ENCODE assay signal across 8 cellular contexts in the genomic region with DNA sequence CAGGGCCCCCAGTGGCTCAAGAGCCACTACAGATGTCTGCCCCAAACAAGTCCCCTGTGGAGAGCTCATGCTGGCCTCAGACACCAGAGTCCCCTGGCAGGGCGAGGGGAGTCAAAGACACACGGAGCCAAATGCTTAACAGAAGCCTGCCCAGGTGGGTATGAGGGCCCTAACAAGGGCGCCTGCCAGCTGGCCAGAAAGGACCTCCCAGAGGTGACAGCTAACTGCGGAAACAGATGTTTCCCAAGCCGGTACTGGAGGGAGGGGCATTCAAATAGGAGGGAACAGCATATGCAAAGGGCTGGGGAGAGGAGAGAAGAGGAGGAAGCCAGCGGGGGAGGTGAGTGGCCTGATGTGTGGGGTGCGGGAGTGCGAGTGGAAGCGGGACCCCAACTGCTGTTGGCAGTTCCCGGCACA. TPM values are rescaled to one million over a fixed set of nuclear protein-coding genes. Genes with fewer than 3 reads are reported as not detected.
DNase-seq lines count a peak whose midpoint lies in the region; ATAC-seq and TF ChIP-seq lines count a peak whose summit lies in the region.

No MANE protein-coding gene starts in this region.

- H3K9me3 ChIP-seq in GM23248 (ENCODE audit: low read depth) (no peaks in the 10 kb centered on the region), osteoblast (ENCODE audit: low read depth, low read length) (no peaks in the 10 kb centered on the region)

- no peak overlapping the region for H2AFZ ChIP-seq in GM23248
- H2AFZ ChIP-seq in osteoblast (ENCODE audit: low read length) = no peak overlapping the region

- DNase-seq in Calu3 = peak; percentile 46
- peak; percentile 16 for DNase-seq in GM23248
- peak; percentile 76 for DNase-seq in NOMO-1 treated with DMSO at 0.1 percent for 48 hours (lab: John Stamatoyannopoulos, UW; ENCODE audit: unreplicated experiment)
- DNase-seq in cardiac fibroblast (ENCODE audit: low read depth in 2 of 2) = peak; percentile 32 to 35
- peak; percentile 83 for DNase-seq in osteoblast (ENCODE audit: insufficient read length, low spot score, missing footprints)
- no peak for DNase-seq in DMS153 treated with DMSO at 0.1 percent for 48 hours (lab: John Stamatoyannopoulos, UW; ENCODE audit: unreplicated experiment)

- ATAC-seq in GM18519 (IDR thresholded peaks at IDR 0.05; ENCODE audit: low FRiP score, unreplicated experiment) (no peak), GM21367 (IDR thresholded peaks at IDR 0.05; ENCODE audit: unreplicated experiment) (no peak)

- peak overlapping the region; percentile 79; the same call in 1 of the 2 replicates for H3K9ac ChIP-seq in GM23248

- H3K4me2 ChIP-seq in GM23248 (ENCODE audit: unreplicated experiment) (peak overlapping the region; percentile 65), osteoblast (ENCODE audit: insufficient read depth, low read length) (peak overlapping the region; percentile 95)

- no peaks in the 10 kb centered on the region for H3K9me2 ChIP-seq in GM23248 (ENCODE audit: insufficient read depth)

- CTCF ChIA-PET in Calu3 (lab: Charles Lee) = interaction anchor here (0.9 to 2.8 kb wide), 9 partner anchors 10 to 144 kb away, joined by 3 to 19 read pairs (median 9); a partner anchor contains a TSS

- in situ Hi-C loops in GM23248 (cut with MboI) = no loop called here

- H3K79me2 ChIP-seq in GM23248 (ENCODE audit: insufficient read depth) = peaks cover 36% of the 10 kb centered on the region
- H3K79me2 ChIP-seq in osteoblast (ENCODE audit: insufficient read depth, low read length) = peaks cover 29% of the 10 kb centered on the region

- H3K9me3 Mint-ChIP-seq in Calu3 (ENCODE audit: low read depth, unreplicated experiment) = no peaks in the 10 kb centered on the region

- no peaks in the 10 kb centered on the region; the same call in 1 of the 2 replicates for H3K36me3 ChIP-seq in GM23248 (ENCODE audit: low read depth)
- H3K36me3 ChIP-seq in osteoblast (ENCODE audit: insufficient read depth, low read length) = peaks cover 26% of the 10 kb centered on the region

- H3K27ac ChIP-seq in GM23248 (no peak overlapping the region), osteoblast (ENCODE audit: low read depth, low read length) (no peak overlapping the region)

- peak overlapping the region; percentile 71 for H3K4me3 Mint-ChIP-seq in Calu3 (ENCODE audit: low read depth, unreplicated experiment)

- H3K4me1 Mint-ChIP-seq in Calu3 (ENCODE audit: low read depth, unreplicated experiment) = peaks cover 45% of the 10 kb centered on the region

- 54 to 65% methylated on average over 7 to 10 of the region's 10 CpGs for WGBS in GM23248 (ENCODE audit: low coverage in 1 of 2, low lambda C conversion rate in 2 of 2, missing lambda C conversion rate in 2 of 2), 2 experiments

- peaks cover 1% of the 10 kb centered on the region for H3F3A ChIP-seq in GM23248 (ENCODE audit: insufficient read depth)

- intact Hi-C loops in Calu3 (cut with micrococcal nuclease; ENCODE audit: unreplicated experiment) = loop anchor here (5.0 kb wide), 1 partner anchor 142 kb away; no protein-coding TSS in a partner anchor

- TF ChIP-seq CTCF in Calu3 (IDR thresholded peaks at IDR 0.05; ENCODE audit: unreplicated experiment) = no peak
- no peak for TF ChIP-seq CTCF in cardiac fibroblast (IDR thresholded peaks at IDR 0.05; ENCODE audit: low read depth, low read length)
- TF ChIP-seq CTCF in osteoblast (IDR thresholded peaks at IDR 0.05; ENCODE audit: extremely low read depth, low read depth, low read length) = no peak

- no peaks in the 10 kb centered on the region for H3K27me3 Mint-ChIP-seq in Calu3 (ENCODE audit: unreplicated experiment)

- no peaks in the 10 kb centered on the region for H4K20me1 ChIP-seq in GM23248 (ENCODE audit: insufficient read depth)
- peaks cover 22% of the 10 kb centered on the region for H4K20me1 ChIP-seq in osteoblast (ENCODE audit: insufficient read depth, low read length)

- H3K4me3 ChIP-seq in GM23248 = peak overlapping the region; percentile 79
- H3K4me3 ChIP-seq in cardiac fibroblast (replicated peaks in 1 of 2; ENCODE audit: low read depth in 2 of 2, low read length in 2 of 2) = peak overlapping the region; percentile 57 to 68
- H3K4me3 ChIP-seq in osteoblast (ENCODE audit: insufficient read depth, low read length) = peak overlapping the region; percentile 80

- no peaks in the 10 kb centered on the region for H3K27me3 ChIP-seq in GM23248 (replicated peaks; ENCODE audit: insufficient read depth)
- no peaks in the 10 kb centered on the region for H3K27me3 ChIP-seq in osteoblast (ENCODE audit: insufficient read depth, low read length)

- H3K27ac Mint-ChIP-seq in Calu3 (ENCODE audit: unreplicated experiment) = peak overlapping the region; percentile 14

- H3K4me1 ChIP-seq in GM23248 (ENCODE audit: insufficient read depth) = peaks cover 3% of the 10 kb centered on the region; the same call in 1 of the 2 replicates
- H3K4me1 ChIP-seq in osteoblast (ENCODE audit: insufficient read depth, low read length) = peaks cover 29% of the 10 kb centered on the region

- peaks cover 66% of the 10 kb centered on the region for H3K36me3 Mint-ChIP-seq in Calu3 (ENCODE audit: insufficient read depth, unreplicated experiment)

- BruUV-seq in Calu3 (replicated peaks; lab: Mats Ljungman, UMichigan) = no TSS peak

RNA-seq across cellular contexts. Expression of a gene that starts 0.9 kb away (rescaled TPM):
- 24.3 and 36.3 TPM in 2 replicates for total RNA-seq in Calu3 (2022)
- 7.8 and 23.0 TPM in 2 replicates for total RNA-seq in GM23248 (2014; rRNA removed; shearing (Covaris generic))
- 6.1 and 6.5 TPM in 2 replicates for polyA plus RNA-seq in GM23248 (2016; fragmentation: Nextera tagmentation; extraction: Ambion mirVana)
- total RNA-seq in osteoblast = 2.7 and 3.3 TPM in 2 replicates

RNA-seq across cellular contexts. Expression of a gene that starts 7.2 kb away (rescaled TPM):
- 215 and 217 TPM in 2 replicates for total RNA-seq in Calu3 (2022)
- total RNA-seq in GM23248 (2014; rRNA removed; shearing (Covaris generic)) = 184 and 212 TPM in 2 replicates
- 253 and 255 TPM in 2 replicates for polyA plus RNA-seq in GM23248 (2016; fragmentation: Nextera tagmentation; extraction: Ambion mirVana)
- total RNA-seq in osteoblast = 69.5 and 82.2 TPM in 2 replicates

RNA-seq across cellular contexts. Expression of a gene that starts 7.2 kb away (rescaled TPM):
- total RNA-seq in Calu3 (2022) (34.0 and 41.1 TPM in 2 replicates), osteoblast (21.5 and 22.8 TPM in 2 replicates)
- 31.5 and 35.9 TPM in 2 replicates for total RNA-seq in GM23248 (2014; rRNA removed; shearing (Covaris generic))
- 26.6 and 28.9 TPM in 2 replicates for polyA plus RNA-seq in GM23248 (2016; fragmentation: Nextera tagmentation; extraction: Ambion mirVana)

RNA-seq across cellular contexts. Expression of a gene that starts 40.7 kb away (rescaled TPM):
- total RNA-seq in Calu3 (2022) = 278 and 305 TPM in 2 replicates
- total RNA-seq in GM23248 (2014; rRNA removed; shearing (Covaris generic)) = 313 and 389 TPM in 2 replicates
- polyA plus RNA-seq in GM23248 (2016; fragmentation: Nextera tagmentation; extraction: Ambion mirVana) = 303 and 313 TPM in 2 replicates
- 295 and 356 TPM in 2 replicates for total RNA-seq in osteoblast

RNA-seq across cellular contexts. Expression of a gene that starts 47.0 kb away (rescaled TPM):
- total RNA-seq in Calu3 (2022) (12.9 and 13.0 TPM in 2 replicates), osteoblast (7.4 and 9.4 TPM in 2 replicates)
- total RNA-seq in GM23248 (2014; rRNA removed; shearing (Covaris generic)) = 4.3 and 6.4 TPM in 2 replicates
- 2.2 and 2.5 TPM in 2 replicates for polyA plus RNA-seq in GM23248 (2016; fragmentation: Nextera tagmentation; extraction: Ambion mirVana)
